In the genomic region with DNA sequence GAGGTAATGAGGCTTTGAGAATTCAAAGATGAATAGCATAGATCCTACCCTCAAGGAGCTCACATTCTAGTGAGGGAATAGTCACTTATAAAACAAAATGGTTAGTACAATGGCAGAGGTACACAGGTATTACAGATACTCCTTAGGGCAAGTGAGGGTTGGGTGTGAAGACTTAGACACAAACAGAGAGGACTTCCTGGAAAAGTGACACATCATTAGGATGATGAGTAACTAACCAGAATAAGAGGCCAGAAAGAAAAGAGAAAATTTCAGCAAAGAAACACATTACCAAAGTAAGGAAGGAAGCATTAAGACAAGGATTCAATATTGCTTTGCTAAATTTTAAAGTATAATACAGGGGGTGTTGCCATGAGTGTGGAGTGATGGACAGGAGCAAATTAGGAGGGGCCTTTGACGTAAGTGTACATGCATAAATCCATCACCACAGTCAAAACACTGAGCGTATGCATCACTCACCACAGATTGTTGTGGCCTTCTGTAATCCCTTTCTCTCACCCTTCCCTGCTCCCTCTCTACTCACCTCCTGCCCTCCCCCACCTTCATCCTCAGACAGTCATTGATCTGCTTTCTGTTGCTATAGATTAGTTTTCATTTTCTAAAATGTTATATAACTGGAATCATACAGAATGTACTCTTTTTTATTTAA, we compare ENCODE assay signal across 1 cellular context.
A peak's percentile ranks its signal among the peaks of the same experiment; 100 is the strongest.
TF ChIP-seq lines count a peak whose summit lies in the region.

No MANE protein-coding gene starts in this region.

TF ChIP-seq in K562, 482 proteins besides CTCF, POLR2A, EP300 and RAD21 (continued from another document):
- TF ChIP-seq, protein P1, sequence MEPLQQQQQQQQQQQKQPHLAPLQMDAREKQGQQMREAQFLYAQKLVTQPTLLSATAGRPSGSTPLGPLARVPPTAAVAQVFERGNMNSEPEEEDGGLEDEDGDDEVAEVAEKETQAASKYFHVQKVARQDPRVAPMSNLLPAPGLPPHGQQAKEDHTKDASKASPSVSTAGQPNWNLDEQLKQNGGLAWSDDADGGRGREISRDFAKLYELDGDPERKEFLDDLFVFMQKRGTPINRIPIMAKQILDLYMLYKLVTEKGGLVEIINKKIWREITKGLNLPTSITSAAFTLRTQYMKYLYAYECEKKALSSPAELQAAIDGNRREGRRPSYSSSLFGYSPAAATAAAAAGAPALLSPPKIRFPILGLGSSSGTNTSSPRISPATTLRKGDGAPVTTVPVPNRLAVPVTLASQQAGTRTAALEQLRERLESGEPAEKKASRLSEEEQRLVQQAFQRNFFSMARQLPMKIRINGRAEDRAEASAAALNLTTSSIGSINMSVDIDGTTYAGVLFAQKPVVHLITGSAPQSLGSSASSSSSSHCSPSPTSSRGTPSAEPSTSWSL (CRISPR knock-in tag; IDR thresholded peaks at IDR 0.05; ENCODE audit: borderline replicate concordance) = no peak
- TF ChIP-seq PTBP1 (IDR thresholded peaks at IDR 0.05; ENCODE audit: low read depth, low read length) = no peak
- no peak; the same call in 1 of the 2 replicates for TF ChIP-seq ZFX (CRISPR knock-in tag; IDR thresholded peaks at IDR 0.05)
- no peak for TF ChIP-seq ELF2 (CRISPR knock-in tag; IDR thresholded peaks at IDR 0.05)
- TF ChIP-seq SETDB1 (IDR thresholded peaks at IDR 0.05; ENCODE audit: low read length) = no peak
- TF ChIP-seq SIX5 (IDR thresholded peaks at IDR 0.05; ENCODE audit: borderline replicate concordance in 1 of 2, insufficient read depth in 1 of 2, low read depth in 1 of 2, low read length in 2 of 2) = no peak
- peak; percentile 83 for TF ChIP-seq TAF9B (IDR thresholded peaks at IDR 0.05; ENCODE audit: partially characterized antibody)
- TF ChIP-seq, protein P2, sequence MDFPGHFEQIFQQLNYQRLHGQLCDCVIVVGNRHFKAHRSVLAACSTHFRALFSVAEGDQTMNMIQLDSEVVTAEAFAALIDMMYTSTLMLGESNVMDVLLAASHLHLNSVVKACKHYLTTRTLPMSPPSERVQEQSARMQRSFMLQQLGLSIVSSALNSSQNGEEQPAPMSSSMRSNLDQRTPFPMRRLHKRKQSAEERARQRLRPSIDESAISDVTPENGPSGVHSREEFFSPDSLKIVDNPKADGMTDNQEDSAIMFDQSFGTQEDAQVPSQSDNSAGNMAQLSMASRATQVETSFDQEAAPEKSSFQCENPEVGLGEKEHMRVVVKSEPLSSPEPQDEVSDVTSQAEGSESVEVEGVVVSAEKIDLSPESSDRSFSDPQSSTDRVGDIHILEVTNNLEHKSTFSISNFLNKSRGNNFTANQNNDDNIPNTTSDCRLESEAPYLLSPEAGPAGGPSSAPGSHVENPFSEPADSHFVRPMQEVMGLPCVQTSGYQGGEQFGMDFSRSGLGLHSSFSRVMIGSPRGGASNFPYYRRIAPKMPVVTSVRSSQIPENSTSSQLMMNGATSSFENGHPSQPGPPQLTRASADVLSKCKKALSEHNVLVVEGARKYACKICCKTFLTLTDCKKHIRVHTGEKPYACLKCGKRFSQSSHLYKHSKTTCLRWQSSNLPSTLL (IDR thresholded peaks at IDR 0.05) = no peak; the same call in 1 of the 2 replicates
- no peak for TF ChIP-seq NELFE (IDR thresholded peaks at IDR 0.05; ENCODE audit: insufficient read depth, insufficient read length)
- TF ChIP-seq, protein P3, sequence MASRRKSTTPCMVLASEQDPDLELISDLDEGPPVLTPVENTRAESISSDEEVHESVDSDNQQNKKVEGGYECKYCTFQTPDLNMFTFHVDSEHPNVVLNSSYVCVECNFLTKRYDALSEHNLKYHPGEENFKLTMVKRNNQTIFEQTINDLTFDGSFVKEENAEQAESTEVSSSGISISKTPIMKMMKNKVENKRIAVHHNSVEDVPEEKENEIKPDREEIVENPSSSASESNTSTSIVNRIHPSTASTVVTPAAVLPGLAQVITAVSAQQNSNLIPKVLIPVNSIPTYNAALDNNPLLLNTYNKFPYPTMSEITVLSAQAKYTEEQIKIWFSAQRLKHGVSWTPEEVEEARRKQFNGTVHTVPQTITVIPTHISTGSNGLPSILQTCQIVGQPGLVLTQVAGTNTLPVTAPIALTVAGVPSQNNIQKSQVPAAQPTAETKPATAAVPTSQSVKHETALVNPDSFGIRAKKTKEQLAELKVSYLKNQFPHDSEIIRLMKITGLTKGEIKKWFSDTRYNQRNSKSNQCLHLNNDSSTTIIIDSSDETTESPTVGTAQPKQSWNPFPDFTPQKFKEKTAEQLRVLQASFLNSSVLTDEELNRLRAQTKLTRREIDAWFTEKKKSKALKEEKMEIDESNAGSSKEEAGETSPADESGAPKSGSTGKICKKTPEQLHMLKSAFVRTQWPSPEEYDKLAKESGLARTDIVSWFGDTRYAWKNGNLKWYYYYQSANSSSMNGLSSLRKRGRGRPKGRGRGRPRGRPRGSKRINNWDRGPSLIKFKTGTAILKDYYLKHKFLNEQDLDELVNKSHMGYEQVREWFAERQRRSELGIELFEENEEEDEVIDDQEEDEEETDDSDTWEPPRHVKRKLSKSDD (conservative IDR thresholded peaks at IDR 0.05; ENCODE audit: low read length) = no peak
- TF ChIP-seq SRSF7 (optimal IDR thresholded peaks at IDR 0.05; ENCODE audit: low read depth, low read length) = no peak
- TF ChIP-seq, protein P4, sequence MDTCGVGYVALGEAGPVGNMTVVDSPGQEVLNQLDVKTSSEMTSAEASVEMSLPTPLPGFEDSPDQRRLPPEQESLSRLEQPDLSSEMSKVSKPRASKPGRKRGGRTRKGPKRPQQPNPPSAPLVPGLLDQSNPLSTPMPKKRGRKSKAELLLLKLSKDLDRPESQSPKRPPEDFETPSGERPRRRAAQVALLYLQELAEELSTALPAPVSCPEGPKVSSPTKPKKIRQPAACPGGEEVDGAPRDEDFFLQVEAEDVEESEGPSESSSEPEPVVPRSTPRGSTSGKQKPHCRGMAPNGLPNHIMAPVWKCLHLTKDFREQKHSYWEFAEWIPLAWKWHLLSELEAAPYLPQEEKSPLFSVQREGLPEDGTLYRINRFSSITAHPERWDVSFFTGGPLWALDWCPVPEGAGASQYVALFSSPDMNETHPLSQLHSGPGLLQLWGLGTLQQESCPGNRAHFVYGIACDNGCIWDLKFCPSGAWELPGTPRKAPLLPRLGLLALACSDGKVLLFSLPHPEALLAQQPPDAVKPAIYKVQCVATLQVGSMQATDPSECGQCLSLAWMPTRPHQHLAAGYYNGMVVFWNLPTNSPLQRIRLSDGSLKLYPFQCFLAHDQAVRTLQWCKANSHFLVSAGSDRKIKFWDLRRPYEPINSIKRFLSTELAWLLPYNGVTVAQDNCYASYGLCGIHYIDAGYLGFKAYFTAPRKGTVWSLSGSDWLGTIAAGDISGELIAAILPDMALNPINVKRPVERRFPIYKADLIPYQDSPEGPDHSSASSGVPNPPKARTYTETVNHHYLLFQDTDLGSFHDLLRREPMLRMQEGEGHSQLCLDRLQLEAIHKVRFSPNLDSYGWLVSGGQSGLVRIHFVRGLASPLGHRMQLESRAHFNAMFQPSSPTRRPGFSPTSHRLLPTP (IDR thresholded peaks at IDR 0.05; ENCODE audit: borderline replicate concordance, extremely low read depth, insufficient read length) = no peak
- peak; percentile 19; the same call in 1 of the 2 replicates for TF ChIP-seq MAFF (IDR thresholded peaks at IDR 0.05; ENCODE audit: low read length)
- TF ChIP-seq ATF1 (CRISPR knock-in tag; IDR thresholded peaks at IDR 0.05) = no peak
- peak; percentile 94 for TF ChIP-seq ATF1 (tag; IDR thresholded peaks at IDR 0.05)
- TF ChIP-seq, protein P5, sequence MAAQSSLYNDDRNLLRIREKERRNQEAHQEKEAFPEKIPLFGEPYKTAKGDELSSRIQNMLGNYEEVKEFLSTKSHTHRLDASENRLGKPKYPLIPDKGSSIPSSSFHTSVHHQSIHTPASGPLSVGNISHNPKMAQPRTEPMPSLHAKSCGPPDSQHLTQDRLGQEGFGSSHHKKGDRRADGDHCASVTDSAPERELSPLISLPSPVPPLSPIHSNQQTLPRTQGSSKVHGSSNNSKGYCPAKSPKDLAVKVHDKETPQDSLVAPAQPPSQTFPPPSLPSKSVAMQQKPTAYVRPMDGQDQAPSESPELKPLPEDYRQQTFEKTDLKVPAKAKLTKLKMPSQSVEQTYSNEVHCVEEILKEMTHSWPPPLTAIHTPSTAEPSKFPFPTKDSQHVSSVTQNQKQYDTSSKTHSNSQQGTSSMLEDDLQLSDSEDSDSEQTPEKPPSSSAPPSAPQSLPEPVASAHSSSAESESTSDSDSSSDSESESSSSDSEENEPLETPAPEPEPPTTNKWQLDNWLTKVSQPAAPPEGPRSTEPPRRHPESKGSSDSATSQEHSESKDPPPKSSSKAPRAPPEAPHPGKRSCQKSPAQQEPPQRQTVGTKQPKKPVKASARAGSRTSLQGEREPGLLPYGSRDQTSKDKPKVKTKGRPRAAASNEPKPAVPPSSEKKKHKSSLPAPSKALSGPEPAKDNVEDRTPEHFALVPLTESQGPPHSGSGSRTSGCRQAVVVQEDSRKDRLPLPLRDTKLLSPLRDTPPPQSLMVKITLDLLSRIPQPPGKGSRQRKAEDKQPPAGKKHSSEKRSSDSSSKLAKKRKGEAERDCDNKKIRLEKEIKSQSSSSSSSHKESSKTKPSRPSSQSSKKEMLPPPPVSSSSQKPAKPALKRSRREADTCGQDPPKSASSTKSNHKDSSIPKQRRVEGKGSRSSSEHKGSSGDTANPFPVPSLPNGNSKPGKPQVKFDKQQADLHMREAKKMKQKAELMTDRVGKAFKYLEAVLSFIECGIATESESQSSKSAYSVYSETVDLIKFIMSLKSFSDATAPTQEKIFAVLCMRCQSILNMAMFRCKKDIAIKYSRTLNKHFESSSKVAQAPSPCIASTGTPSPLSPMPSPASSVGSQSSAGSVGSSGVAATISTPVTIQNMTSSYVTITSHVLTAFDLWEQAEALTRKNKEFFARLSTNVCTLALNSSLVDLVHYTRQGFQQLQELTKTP (IDR thresholded peaks at IDR 0.05; ENCODE audit: low read depth in 1 of 2, partially characterized antibody in 2 of 2) = peak in 1 of 2 experiments; percentile 88
- TF ChIP-seq ZNF76 (CRISPR knock-in tag; IDR thresholded peaks at IDR 0.05; ENCODE audit: borderline replicate concordance) = no peak
- 0 out of 2 replicates have a peak, but pooled peaks have one; percentile 29 for TF ChIP-seq NR2C2 (CRISPR knock-in tag; IDR thresholded peaks at IDR 0.05)
- 0 out of 2 replicates have a peak, but pooled peaks have one; percentile 7 for TF ChIP-seq NR2C2 (tag; IDR thresholded peaks at IDR 0.05)
- TF ChIP-seq ZNF354B (CRISPR knock-in tag; IDR thresholded peaks at IDR 0.05) = no peak
- TF ChIP-seq DPF2 (IDR thresholded peaks at IDR 0.05) = peak; percentile 96
